ENCODE assay signal across 15 cellular contexts in genomic region chr7:117470777-117471176, GRCh38. TPM values are rescaled to one million over a fixed set of nuclear protein-coding genes. Genes with fewer than 3 reads are reported as not detected.
A peak's percentile ranks its signal among the peaks of the same experiment; 100 is the strongest.
DNase-seq lines count a peak whose midpoint lies in the region; ATAC-seq and TF ChIP-seq lines count a peak whose summit lies in the region.
"Had no signal": no experiment of that assay in that cellular context is flagged by ENCODE, and none has a peak within 500 bp of the region (broad histone marks: within the 10 kb centered on the region; RNA-seq: fewer than 3 reads in every experiment).

No MANE protein-coding gene starts in this region.

- H3K9me3 Mint-ChIP-seq in progenitor cell of endocrine pancreas (ENCODE audit: low read depth): no peaks in the 10 kb centered on the region
- H3K9me3 Mint-ChIP-seq: activated T-cell treated with anti-CD3 and anti-CD28 coated beads, Interleukin-2, amount 50 U/mL, for 72 hours; neural crest cell had no signal

- H3K27ac Mint-ChIP-seq in progenitor cell of endocrine pancreas: no peak overlapping the region
- H3K27ac Mint-ChIP-seq: activated T-cell treated with anti-CD3 and anti-CD28 coated beads, Interleukin-2, amount 50 U/mL, for 72 hours had no signal

- H3K27me3 ChIP-seq in body of pancreas (peaks cover 0 to 3% of the 10 kb centered on the region in 2 donors), upper lobe of right lung (no peaks in the 10 kb centered on the region)
- H3K27me3 ChIP-seq: BLaER1, left lung had no signal

- H3K4me1 Mint-ChIP-seq in progenitor cell of endocrine pancreas (ENCODE audit: low read depth): no peaks in the 10 kb centered on the region
- H3K4me1 Mint-ChIP-seq: neural crest cell had no signal

- no peak overlapping the region for H3K4me3 Mint-ChIP-seq in progenitor cell of endocrine pancreas (ENCODE audit: low read depth)
- H3K4me3 Mint-ChIP-seq: activated T-cell treated with anti-CD3 and anti-CD28 coated beads, Interleukin-2, amount 50 U/mL, for 72 hours; neural crest cell had no signal

- H3K36me3 ChIP-seq in body of pancreas (replicated peaks in 1 of 2; ENCODE audit: insufficient read depth in 1 of 2, low read depth in 2 of 2) (no peaks in the 10 kb centered on the region), upper lobe of right lung (no peaks in the 10 kb centered on the region)
- H3K36me3 ChIP-seq: BLaER1, left lung had no signal

- ATAC-seq in HG03103 (IDR thresholded peaks at IDR 0.05; ENCODE audit: low read depth, unreplicated experiment) (peak; percentile 48), body of pancreas (peak; percentile 53), upper lobe of right lung (no peak)
- ATAC-seq: activated T-cell treated with anti-CD3 and anti-CD28 coated beads, Interleukin-2, amount 50 U/mL, for 72 hours; left lung had no signal

- peak; percentile 19 for DNase-seq in GM10266 (ENCODE audit: extremely low spot score)
- DNase-seq in GM20000 (ENCODE audit: low spot score): peak; percentile 15
- peak; percentile 37 to 75 (median 66) for DNase-seq in body of pancreas
- no peak for DNase-seq in RWPE1 (ENCODE audit: low spot score)
- DNase-seq in upper lobe of right lung: no peak
- DNase-seq in ACHN: no peak
- DNase-seq in progenitor cell of endocrine pancreas (ENCODE audit: low spot score, unreplicated experiment): no peak
- DNase-seq: activated T-cell treated with anti-CD3 and anti-CD28 coated beads, Interleukin-2, amount 50 U/mL, for 72 hours; effector CD4-positive, alpha-beta T cell; stimulated activated CD8-positive, alpha-beta memory T cell treated with anti-CD3 and anti-CD28 coated beads, Interleukin-4, amount 100 ng/mL, for 48 hours had no signal

- H3K36me3 Mint-ChIP-seq in progenitor cell of endocrine pancreas (ENCODE audit: insufficient read depth): no peaks in the 10 kb centered on the region

- H3K9me3 ChIP-seq in body of pancreas: no peaks in the 10 kb centered on the region
- no peaks in the 10 kb centered on the region for H3K9me3 ChIP-seq in upper lobe of right lung
- H3K9me3 ChIP-seq: BLaER1, left lung had no signal

- H3K4me1 ChIP-seq in body of pancreas (no peaks in the 10 kb centered on the region), upper lobe of right lung (no peaks in the 10 kb centered on the region)
- H3K4me1 ChIP-seq: BLaER1, left lung had no signal

- in situ Hi-C loops in ACHN (cut with HindIII; ENCODE audit: low pct_ligation_motif_present, low pct_unique_long_range_greater_than_20kb, low sequenced_read_pairs): no loop called here

- H3K27me3 Mint-ChIP-seq in progenitor cell of endocrine pancreas: peaks cover 3% of the 10 kb centered on the region

- WGBS in body of pancreas, 2 donors: 24 to 28% methylated on average over 4 to 5 of the region's 5 CpGs

- CTCF ChIA-PET in RWPE1 (lab: Yijun Ruan, JAX): interaction anchor here (0.6 kb wide), 1 partner anchor 245 kb away, joined by 3 read pairs; no protein-coding TSS in a partner anchor

- intact Hi-C loops in body of pancreas (cut with DNase I) (no loop called here), upper lobe of right lung (cut with DNase I) (no loop called here)

- POLR2A ChIA-PET in RWPE1 (lab: Yijun Ruan, JAX; ENCODE audit: low non-redundant PET): no interaction called here

- peak overlapping the region in 3 of 4 donors; percentile 29 to 62 (median 50) for H3K27ac ChIP-seq in body of pancreas
- H3K27ac ChIP-seq in RWPE1: no peak overlapping the region
- H3K27ac ChIP-seq in upper lobe of right lung: no peak overlapping the region
- H3K27ac ChIP-seq: BLaER1, left lung had no signal

- no peak for TF ChIP-seq POLR2A in body of pancreas (IDR thresholded peaks at IDR 0.05)

- TF ChIP-seq CTCF in GM10266 (IDR thresholded peaks at IDR 0.05; ENCODE audit: control insufficient read depth, insufficient read depth, low read depth, missing control alignments) (no peak), GM20000 (IDR thresholded peaks at IDR 0.05; ENCODE audit: extremely low read depth, missing control alignments) (no peak), body of pancreas (IDR thresholded peaks at IDR 0.05) (no peak), RWPE1 (conservative IDR thresholded peaks at IDR 0.05; ENCODE audit: low read depth) (no peak), upper lobe of right lung (IDR thresholded peaks at IDR 0.05) (no peak), progenitor cell of endocrine pancreas (IDR thresholded peaks at IDR 0.05; ENCODE audit: unreplicated experiment) (no peak)

- H3K4me3 ChIP-seq in body of pancreas: no peak overlapping the region
- no peak overlapping the region for H3K4me3 ChIP-seq in upper lobe of right lung
- H3K4me3 ChIP-seq: BLaER1, left lung had no signal

RNA-seq across cellular contexts. Expression of gene CFTR, which starts 9.0 kb away (rescaled TPM):
- total RNA-seq in body of pancreas: 100 to 1,000 TPM; 251 to 329 TPM
- 28.0 TPM for total RNA-seq in upper lobe of right lung
- 6.6 and 9.0 TPM in 2 replicates for total RNA-seq in progenitor cell of endocrine pancreas
- total RNA-seq: activated T-cell treated with anti-CD3 and anti-CD28 coated beads, Interleukin-2, amount 50 U/mL, for 72 hours; glomerular endothelial cell; neural crest cell had no signal

RNA-seq across cellular contexts. Expression of gene ASZ1, which starts 43.5 kb away (rescaled TPM):
- total RNA-seq in body of pancreas: not detected
- total RNA-seq in upper lobe of right lung: not detected
- total RNA-seq in progenitor cell of endocrine pancreas: not detected in 2 replicates
- total RNA-seq: activated T-cell treated with anti-CD3 and anti-CD28 coated beads, Interleukin-2, amount 50 U/mL, for 72 hours; glomerular endothelial cell; neural crest cell had no signal

Comparison
In these comparisons a context has a peak if more than half of its experiments do, and no peak if none do; other contexts are left out.
1. DNase-seq: peak in GM10266 (single experiment), GM20000 (single experiment) and body of pancreas (4 of 4); none in RWPE1 (single experiment), upper lobe of right lung (single experiment), ACHN (single experiment) and progenitor cell of endocrine pancreas (single experiment).
2. H3K27ac ChIP-seq: peak in body of pancreas (3 of 4); none in RWPE1 (single experiment) and upper lobe of right lung (single experiment).